1 cellular context compared by ENCODE assay signal in genomic region chr12:55651314-55651703, GRCh38.
TF ChIP-seq lines count a peak whose summit lies in the region.

No MANE protein-coding gene starts in this region.

TF ChIP-seq in K562, 482 proteins besides CTCF, POLR2A, EP300 and RAD21 (continued from another document):
- no peak for TF ChIP-seq SREBF1 (IDR thresholded peaks at IDR 0.05; ENCODE audit: borderline replicate concordance, low read depth, low read length)
- TF ChIP-seq, protein P1, sequence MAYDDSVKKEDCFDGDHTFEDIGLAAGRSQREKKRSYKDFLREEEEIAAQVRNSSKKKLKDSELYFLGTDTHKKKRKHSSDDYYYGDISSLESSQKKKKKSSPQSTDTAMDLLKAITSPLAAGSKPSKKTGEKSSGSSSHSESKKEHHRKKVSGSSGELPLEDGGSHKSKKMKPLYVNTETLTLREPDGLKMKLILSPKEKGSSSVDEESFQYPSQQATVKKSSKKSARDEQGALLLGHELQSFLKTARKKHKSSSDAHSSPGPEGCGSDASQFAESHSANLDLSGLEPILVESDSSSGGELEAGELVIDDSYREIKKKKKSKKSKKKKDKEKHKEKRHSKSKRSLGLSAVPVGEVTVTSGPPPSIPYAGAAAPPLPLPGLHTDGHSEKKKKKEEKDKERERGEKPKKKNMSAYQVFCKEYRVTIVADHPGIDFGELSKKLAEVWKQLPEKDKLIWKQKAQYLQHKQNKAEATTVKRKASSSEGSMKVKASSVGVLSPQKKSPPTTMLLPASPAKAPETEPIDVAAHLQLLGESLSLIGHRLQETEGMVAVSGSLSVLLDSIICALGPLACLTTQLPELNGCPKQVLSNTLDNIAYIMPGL (CRISPR knock-in tag; IDR thresholded peaks at IDR 0.05), result no peak
- no peak for TF ChIP-seq ZNF77 (CRISPR knock-in tag; IDR thresholded peaks at IDR 0.05)
- no peak for TF ChIP-seq NCOA6 (IDR thresholded peaks at IDR 0.05)
- TF ChIP-seq, protein P2, sequence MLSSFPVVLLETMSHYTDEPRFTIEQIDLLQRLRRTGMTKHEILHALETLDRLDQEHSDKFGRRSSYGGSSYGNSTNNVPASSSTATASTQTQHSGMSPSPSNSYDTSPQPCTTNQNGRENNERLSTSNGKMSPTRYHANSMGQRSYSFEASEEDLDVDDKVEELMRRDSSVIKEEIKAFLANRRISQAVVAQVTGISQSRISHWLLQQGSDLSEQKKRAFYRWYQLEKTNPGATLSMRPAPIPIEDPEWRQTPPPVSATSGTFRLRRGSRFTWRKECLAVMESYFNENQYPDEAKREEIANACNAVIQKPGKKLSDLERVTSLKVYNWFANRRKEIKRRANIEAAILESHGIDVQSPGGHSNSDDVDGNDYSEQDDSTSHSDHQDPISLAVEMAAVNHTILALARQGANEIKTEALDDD (IDR thresholded peaks at IDR 0.05), result no peak
- no peak for TF ChIP-seq ZBTB17 (CRISPR knock-in tag; IDR thresholded peaks at IDR 0.05)
- no peak for TF ChIP-seq CHD7 (IDR thresholded peaks at IDR 0.05; ENCODE audit: low read depth, low read length)
- TF ChIP-seq LEF1 (IDR thresholded peaks at IDR 0.05), result no peak
- no peak for TF ChIP-seq TBL1XR1 (IDR thresholded peaks at IDR 0.05; ENCODE audit: low read length in 2 of 2)
- no peak for TF ChIP-seq ZBTB7A (IDR thresholded peaks at IDR 0.05; ENCODE audit: borderline replicate concordance, control insufficient read depth, low read depth, low read length)
- TF ChIP-seq BCOR (IDR thresholded peaks at IDR 0.05), result no peak
- no peak for TF ChIP-seq ZNF384 (IDR thresholded peaks at IDR 0.05; ENCODE audit: low read depth, low read length)
- TF ChIP-seq ZNF165 (CRISPR knock-in tag; IDR thresholded peaks at IDR 0.05; ENCODE audit: borderline replicate concordance), result no peak
- no peak for TF ChIP-seq BRD4 (IDR thresholded peaks at IDR 0.05)
- TF ChIP-seq, protein P3, sequence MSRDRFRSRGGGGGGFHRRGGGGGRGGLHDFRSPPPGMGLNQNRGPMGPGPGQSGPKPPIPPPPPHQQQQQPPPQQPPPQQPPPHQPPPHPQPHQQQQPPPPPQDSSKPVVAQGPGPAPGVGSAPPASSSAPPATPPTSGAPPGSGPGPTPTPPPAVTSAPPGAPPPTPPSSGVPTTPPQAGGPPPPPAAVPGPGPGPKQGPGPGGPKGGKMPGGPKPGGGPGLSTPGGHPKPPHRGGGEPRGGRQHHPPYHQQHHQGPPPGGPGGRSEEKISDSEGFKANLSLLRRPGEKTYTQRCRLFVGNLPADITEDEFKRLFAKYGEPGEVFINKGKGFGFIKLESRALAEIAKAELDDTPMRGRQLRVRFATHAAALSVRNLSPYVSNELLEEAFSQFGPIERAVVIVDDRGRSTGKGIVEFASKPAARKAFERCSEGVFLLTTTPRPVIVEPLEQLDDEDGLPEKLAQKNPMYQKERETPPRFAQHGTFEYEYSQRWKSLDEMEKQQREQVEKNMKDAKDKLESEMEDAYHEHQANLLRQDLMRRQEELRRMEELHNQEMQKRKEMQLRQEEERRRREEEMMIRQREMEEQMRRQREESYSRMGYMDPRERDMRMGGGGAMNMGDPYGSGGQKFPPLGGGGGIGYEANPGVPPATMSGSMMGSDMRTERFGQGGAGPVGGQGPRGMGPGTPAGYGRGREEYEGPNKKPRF (IDR thresholded peaks at IDR 0.05; ENCODE audit: low read depth, low read length), result no peak
- TF ChIP-seq MCM3 (IDR thresholded peaks at IDR 0.05), result no peak
